ENCODE assay signal across 8 cellular contexts in genomic region chr14:75069811-75070145, GRCh38. TPM values are rescaled to one million over a fixed set of nuclear protein-coding genes. Genes with fewer than 3 reads are reported as not detected.
DNase-seq lines count a peak whose midpoint lies in the region; ATAC-seq and TF ChIP-seq lines count a peak whose summit lies in the region.

No MANE protein-coding gene starts in this region.

- in situ Hi-C loops in astrocyte of the cerebellum (cut with HindIII; ENCODE audit: low sequenced_read_pairs), result no loop called here

- no peaks in the 10 kb centered on the region for H3K36me3 ChIP-seq in kidney epithelial cell (ENCODE audit: control insufficient read depth, insufficient read depth, low read length)
- no peaks in the 10 kb centered on the region for H3K36me3 ChIP-seq in thoracic aorta

- TF ChIP-seq CTCF in astrocyte of the cerebellum (IDR thresholded peaks at IDR 0.05; ENCODE audit: low read depth, low read length, missing control alignments) (no peak), kidney epithelial cell (IDR thresholded peaks at IDR 0.05; ENCODE audit: insufficient read depth, low read length, poor library complexity, severe bottlenecking) (no peak), thoracic aorta (IDR thresholded peaks at IDR 0.05) (no peak)

- H3K4me3 ChIP-seq in astrocyte of the cerebellum (ENCODE audit: low read depth, low read length) (peak overlapping the region; percentile 55), kidney epithelial cell (ENCODE audit: low read depth, low read length) (peak overlapping the region; percentile 45), thoracic aorta (peak overlapping the region; percentile 74)

- H3K27me3 ChIP-seq in kidney epithelial cell (ENCODE audit: control insufficient read depth, insufficient read depth, low read length) (no peaks in the 10 kb centered on the region), thoracic aorta (replicated peaks; ENCODE audit: insufficient read depth) (no peaks in the 10 kb centered on the region)

- no peaks in the 10 kb centered on the region for H3K9me3 ChIP-seq in thoracic aorta

- ATAC-seq in thoracic aorta (ENCODE audit: insufficient number of reproducible peaks, low FRiP score, low read depth) (no peak), HG02642 (IDR thresholded peaks at IDR 0.05; ENCODE audit: poor library complexity, unreplicated experiment) (no peak)
- ATAC-seq in activated CD4-positive, CD25-positive, alpha-beta regulatory T cell treated with anti-CD3 and anti-CD28 coated beads, Interleukin-2, amount 50 U/mL, for 24 hours, result no peak

- DNase-seq in NCI-H2029 (lab: John Stamatoyannopoulos, UW) (peak; percentile 36), NCI-H2029 treated with DMSO at 0.1 percent for 48 hours (lab: John Stamatoyannopoulos, UW) (no peak), astrocyte of the cerebellum (ENCODE audit: low read depth) (no peak), kidney epithelial cell (ENCODE audit: low read depth) (no peak), thoracic aorta (ENCODE audit: low spot score) (no peak), HPDE6-E6E7 (ENCODE audit: extremely low spot score) (no peak)

- peak overlapping the region; percentile 81 to 84 for H3K27ac ChIP-seq in thoracic aorta

- H3K4me1 ChIP-seq in thoracic aorta (ENCODE audit: control insufficient read depth in 1 of 2, low read depth in 2 of 2), result peaks cover 2 to 23% of the 10 kb centered on the region in 2 donors

RNA-seq across cellular contexts. Expression of gene ZC2HC1C, which starts 0.3 kb away (rescaled TPM):
- total RNA-seq in kidney epithelial cell (4.0 and 9.2 TPM in 2 replicates), thoracic aorta (1 to 10 TPM in 1 of 2 donors, under 1 TPM in 1; 0.27 to 1.1 TPM)

RNA-seq across cellular contexts. Expression of gene ACYP1, which starts 6.0 kb away (rescaled TPM):
- 6.8 and 18.6 TPM in 2 replicates for total RNA-seq in kidney epithelial cell
- total RNA-seq in thoracic aorta, result 1 to 10 TPM; 4.9 to 6.8 TPM

RNA-seq across cellular contexts. Expression of gene MLH3, which starts 18.5 kb away (rescaled TPM):
- 17.9 TPM in 2 replicates for total RNA-seq in kidney epithelial cell
- 10 to 100 TPM; 17.9 to 30.2 TPM for total RNA-seq in thoracic aorta

RNA-seq across cellular contexts. Expression of gene NEK9, which starts 57.1 kb away (rescaled TPM):
- total RNA-seq in kidney epithelial cell (28.1 and 43.5 TPM in 2 replicates), thoracic aorta (10 to 100 TPM; 51.3 to 65.3 TPM)
